ENCODE assay signal across 8 cellular contexts in genomic region chr2:215931256-215931903, GRCh38.
DNase-seq lines count a peak whose midpoint lies in the region; ATAC-seq and FAIRE-seq lines count a peak whose summit lies in the region.

No MANE protein-coding gene starts in this region.

- no peaks in the 10 kb centered on the region for H3K27me3 ChIP-seq in neuronal stem cell (ENCODE audit: control insufficient read depth in 3 of 3, insufficient read depth in 3 of 3, low read depth in 1 of 3, low read length in 3 of 3)

- no peak overlapping the region for H3K23ac ChIP-seq in neuronal stem cell (ENCODE audit: low read depth, low read length, poor library complexity)

- no CpG with 5 or more reads among the region's 8 CpGs for WGBS in neuronal stem cell (ENCODE audit: extremely low coverage in 2 of 2, insufficient read length in 2 of 2, insufficient replicate concordance in 1 of 2), 2 donors

- H2AK5ac ChIP-seq in neuronal stem cell (ENCODE audit: low read depth, low read length), result no peak overlapping the region

- ATAC-seq in GM21423 (IDR thresholded peaks at IDR 0.05; ENCODE audit: unreplicated experiment), result peak; percentile 46

- H3K27ac ChIP-seq in neuronal stem cell (replicated peaks; ENCODE audit: low read length), result no peak overlapping the region

- no peak overlapping the region for H3K14ac ChIP-seq in neuronal stem cell (ENCODE audit: low read length)

- H3K9me3 ChIP-seq in neuronal stem cell (replicated peaks in 1 of 2; ENCODE audit: control insufficient read depth in 2 of 2, insufficient read depth in 1 of 2, low read depth in 1 of 2, low read length in 2 of 2), result peaks cover 0 to 2% of the 10 kb centered on the region in 2 donors

- no peak overlapping the region for H2BK5ac ChIP-seq in neuronal stem cell (ENCODE audit: low read length)

- no peaks in the 10 kb centered on the region for H3K4me1 ChIP-seq in neuronal stem cell (ENCODE audit: control insufficient read depth in 2 of 2, insufficient read depth in 1 of 2, low read depth in 1 of 2, low read length in 2 of 2)

- peak overlapping the region; percentile 10 for H2AFZ ChIP-seq in neuronal stem cell (ENCODE audit: low read length)

- no peak overlapping the region for H2BK12ac ChIP-seq in neuronal stem cell (ENCODE audit: low read length)

- H3K4me2 ChIP-seq in neuronal stem cell (ENCODE audit: insufficient read depth, low read length, poor library complexity, severe bottlenecking), result no peak overlapping the region

- DNase-seq in DMS53 treated with DMSO at 0.1 percent for 48 hours (lab: John Stamatoyannopoulos, UW; ENCODE audit: unreplicated experiment), result peak; percentile 24
- peak; percentile 72 for DNase-seq in HTR-8/SVneo (ENCODE audit: insufficient read length, low spot score)
- DNase-seq in OCI-M1 (lab: John Stamatoyannopoulos, UW), result peak; percentile 83
- peak; percentile 37 for DNase-seq in activated T-cell treated with anti-CD3 and anti-CD28 coated beads for 48 hours (ENCODE audit: low read depth)
- peak; percentile 91 for DNase-seq in fibroblast of peridontal ligament (ENCODE audit: extremely low read depth)
- DNase-seq in neuronal stem cell (ENCODE audit: low spot score), result peak; percentile 84
- peak; percentile 61 for DNase-seq in ureter (ENCODE audit: low spot score)

- no peak for FAIRE-seq in HTR-8/SVneo (lab: Jason Lieb, UNC)

- H4K91ac ChIP-seq in neuronal stem cell (ENCODE audit: low read depth, low read length, poor library complexity), result no peak overlapping the region

- no peak overlapping the region for H3K4ac ChIP-seq in neuronal stem cell (ENCODE audit: low read length)

- H4K8ac ChIP-seq in neuronal stem cell (ENCODE audit: low read depth, low read length), result no peak overlapping the region

- H2BK120ac ChIP-seq in neuronal stem cell (ENCODE audit: low read depth, low read length), result no peak overlapping the region

- H3K79me1 ChIP-seq in neuronal stem cell (ENCODE audit: low read depth, low read length), result no peaks in the 10 kb centered on the region

- H3K36me3 ChIP-seq in neuronal stem cell (replicated peaks in 1 of 2; ENCODE audit: control insufficient read depth in 2 of 2, insufficient read depth in 2 of 2, low read length in 2 of 2), result no peaks in the 10 kb centered on the region

- H3K9ac ChIP-seq in neuronal stem cell (ENCODE audit: low read depth, low read length, poor library complexity), result no peak overlapping the region

- H3K4me3 ChIP-seq in neuronal stem cell (ENCODE audit: low read length in 2 of 2), result no peak overlapping the region

- no peak overlapping the region for H3K18ac ChIP-seq in neuronal stem cell (ENCODE audit: low read length)

- no peak overlapping the region for H2BK15ac ChIP-seq in neuronal stem cell (ENCODE audit: low read length)

Comparison
In these comparisons a context has a peak if more than half of its experiments do, and no peak if none do; other contexts are left out.
1. DNase-seq: peak in every context shown above with its lines; median percentile 91 in fibroblast of peridontal ligament; 84 in neuronal stem cell; 83 in OCI-M1; 72 in HTR-8/SVneo; 61 in ureter; 37 in activated T-cell treated with anti-CD3 and anti-CD28 coated beads for 48 hours; 24 in DMS53 treated with DMSO at 0.1 percent for 48 hours.